ENCODE assay signal across 9 cellular contexts in the genomic region with DNA sequence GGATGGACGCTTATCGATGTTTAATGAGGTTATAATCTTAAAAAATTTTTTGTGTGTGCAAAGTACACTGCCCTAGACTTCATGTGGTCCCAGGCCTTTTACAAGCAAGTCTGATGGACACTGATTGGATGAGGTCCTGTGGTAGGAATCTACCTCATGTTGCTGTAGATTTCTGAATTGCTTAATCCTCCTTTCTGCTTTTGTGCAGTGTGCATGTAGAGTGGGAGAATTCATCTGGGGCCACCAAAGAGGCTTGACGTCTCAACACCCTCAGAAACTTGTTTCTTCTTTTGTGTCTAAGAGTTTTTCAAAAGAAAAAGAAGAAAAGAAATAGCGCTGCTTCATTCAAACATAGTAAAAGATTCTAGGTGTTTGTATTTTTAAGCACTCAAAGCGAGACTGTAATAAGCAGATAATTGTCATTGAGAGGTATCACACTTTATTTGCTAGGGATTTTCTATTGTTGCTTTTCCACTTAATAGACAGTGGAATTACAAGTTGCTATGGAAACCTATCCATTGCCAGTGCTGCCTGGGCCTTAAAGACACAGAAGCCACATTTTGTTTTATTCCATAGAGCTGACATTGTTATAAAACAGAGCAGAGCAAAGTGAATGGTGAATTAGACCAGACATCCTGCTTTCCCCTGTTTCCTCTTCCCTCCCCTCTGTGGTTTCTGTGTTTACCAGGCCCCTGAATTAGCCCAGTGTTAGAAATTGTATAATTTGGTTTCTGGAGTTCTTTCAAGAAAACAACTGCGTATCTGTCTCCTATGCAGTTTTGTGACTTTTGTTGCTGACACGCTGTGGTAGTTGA. TPM values are rescaled to one million over a fixed set of nuclear protein-coding genes. Genes with fewer than 3 reads are reported as not detected.
DNase-seq lines count a peak whose midpoint lies in the region; ATAC-seq and TF ChIP-seq lines count a peak whose summit lies in the region.
"Had no signal": no experiment of that assay in that cellular context is flagged by ENCODE, and none has a peak within 500 bp of the region (broad histone marks: within the 10 kb centered on the region; RNA-seq: fewer than 3 reads in every experiment).

No MANE protein-coding gene starts in this region.

- TF ChIP-seq CTCF in brain (conservative IDR thresholded peaks at IDR 0.05): no peak
- no peak for TF ChIP-seq CTCF in glutamatergic neuron (IDR thresholded peaks at IDR 0.05; ENCODE audit: partially characterized antibody, unreplicated experiment)

- H3K9me3 Mint-ChIP-seq in brain: peaks cover 0 to 3% (median 2%) of the 10 kb centered on the region in 5 experiments
- H3K9me3 Mint-ChIP-seq in glutamatergic neuron (ENCODE audit: unreplicated experiment): peaks cover 3% of the 10 kb centered on the region
- H3K9me3 Mint-ChIP-seq in activated T-helper 17 cell treated with anti-CD3 and anti-CD28 coated beads, Interleukin-2, amount 50 U/mL, for 72 hours: no peaks in the 10 kb centered on the region

- H3K27ac Mint-ChIP-seq in brain (peak overlapping the region; percentile 81 to 94 (median 89)), glutamatergic neuron (ENCODE audit: unreplicated experiment) (no peak overlapping the region)
- H3K27ac Mint-ChIP-seq in activated T-helper 17 cell treated with anti-CD3 and anti-CD28 coated beads, Interleukin-2, amount 50 U/mL, for 72 hours: no peak overlapping the region

- DNase-seq in Ammon's horn (ENCODE audit: low spot score) (peak; percentile 88), NCI-H1092 treated with DMSO at 0.1 percent for 48 hours (lab: John Stamatoyannopoulos, UW) (peak; percentile 39), middle frontal gyrus (ENCODE audit: extremely low spot score, low spot score) (peak; percentile 62), HuH-7 (ENCODE audit: low spot score) (no peak), glutamatergic neuron (no peak)
- DNase-seq: NCI-H510A had no signal

- no peak for ATAC-seq in GM19035 (IDR thresholded peaks at IDR 0.05; ENCODE audit: unreplicated experiment)
- no peak for ATAC-seq in activated T-helper 17 cell treated with anti-CD3 and anti-CD28 coated beads, Interleukin-2, amount 50 U/mL, for 72 hours (replicated peaks)

- H3K27me3 Mint-ChIP-seq in brain: peaks cover 12% of the 10 kb centered on the region
- H3K27me3 Mint-ChIP-seq in glutamatergic neuron (ENCODE audit: unreplicated experiment): no peaks in the 10 kb centered on the region
- no peaks in the 10 kb centered on the region for H3K27me3 Mint-ChIP-seq in activated T-helper 17 cell treated with anti-CD3 and anti-CD28 coated beads, Interleukin-2, amount 50 U/mL, for 72 hours

- H3K36me3 Mint-ChIP-seq in brain: no peaks in the 10 kb centered on the region
- no peaks in the 10 kb centered on the region for H3K36me3 Mint-ChIP-seq in glutamatergic neuron (ENCODE audit: unreplicated experiment)
- H3K36me3 Mint-ChIP-seq in activated T-helper 17 cell treated with anti-CD3 and anti-CD28 coated beads, Interleukin-2, amount 50 U/mL, for 72 hours (ENCODE audit: low read depth): no peaks in the 10 kb centered on the region

- H3K4me3 Mint-ChIP-seq in brain: peak overlapping the region; percentile 51 to 76 (median 62)
- no peak overlapping the region for H3K4me3 Mint-ChIP-seq in glutamatergic neuron (ENCODE audit: unreplicated experiment)
- H3K4me3 Mint-ChIP-seq in activated T-helper 17 cell treated with anti-CD3 and anti-CD28 coated beads, Interleukin-2, amount 50 U/mL, for 72 hours: no peak overlapping the region

- H3K4me1 Mint-ChIP-seq in brain (peaks cover 44% of the 10 kb centered on the region), glutamatergic neuron (ENCODE audit: low read depth, unreplicated experiment) (peaks cover 11% of the 10 kb centered on the region)
- no peaks in the 10 kb centered on the region for H3K4me1 Mint-ChIP-seq in activated T-helper 17 cell treated with anti-CD3 and anti-CD28 coated beads, Interleukin-2, amount 50 U/mL, for 72 hours

RNA-seq across cellular contexts. Expression of gene NR1D2, which starts 46.4 kb away (rescaled TPM):
- polyA plus RNA-seq in brain (ENCODE audit: insufficient read depth, low read depth, low replicate concordance): 14.3 TPM
- 10.1 TPM for total RNA-seq in glutamatergic neuron (ENCODE audit: unreplicated experiment)
- total RNA-seq in activated T-helper 17 cell treated with anti-CD3 and anti-CD28 coated beads, Interleukin-2, amount 50 U/mL, for 72 hours: 10 to 100 TPM; 10.6 to 15.9 TPM

Comparison
In these comparisons a context has a peak if more than half of its experiments do, and no peak if none do; other contexts are left out.
1. DNase-seq: peak in Ammon's horn (single experiment), NCI-H1092 treated with DMSO at 0.1 percent for 48 hours (single experiment) and middle frontal gyrus (single experiment); none in HuH-7 (single experiment) and glutamatergic neuron (single experiment).
2. H3K27ac Mint-ChIP-seq: peak in brain (5 of 5); none in glutamatergic neuron (single experiment) and activated T-helper 17 cell treated with anti-CD3 and anti-CD28 coated beads, Interleukin-2, amount 50 U/mL, for 72 hours (single experiment).
3. H3K4me3 Mint-ChIP-seq: peak in brain (5 of 5); none in glutamatergic neuron (single experiment) and activated T-helper 17 cell treated with anti-CD3 and anti-CD28 coated beads, Interleukin-2, amount 50 U/mL, for 72 hours (single experiment).